8 cellular contexts compared by ENCODE assay signal in genomic region chr5:88606173-88606572, GRCh38.
"Had no signal": no experiment of that assay in that cellular context is flagged by ENCODE, and none has a peak within 500 bp of the region (broad histone marks: within the 10 kb centered on the region; RNA-seq: fewer than 3 reads in every experiment).

No MANE protein-coding gene starts in this region.

- FAIRE-seq: G401.6, GM12878, GM12891, GM12892, GM18507, GM19239 had no signal

- H3K4me3 ChIP-seq: GM12878 had no signal

- DNase-seq: GDM1, GF-D8 had no signal

- ATAC-seq: GM12878 had no signal
